In the genomic region with DNA sequence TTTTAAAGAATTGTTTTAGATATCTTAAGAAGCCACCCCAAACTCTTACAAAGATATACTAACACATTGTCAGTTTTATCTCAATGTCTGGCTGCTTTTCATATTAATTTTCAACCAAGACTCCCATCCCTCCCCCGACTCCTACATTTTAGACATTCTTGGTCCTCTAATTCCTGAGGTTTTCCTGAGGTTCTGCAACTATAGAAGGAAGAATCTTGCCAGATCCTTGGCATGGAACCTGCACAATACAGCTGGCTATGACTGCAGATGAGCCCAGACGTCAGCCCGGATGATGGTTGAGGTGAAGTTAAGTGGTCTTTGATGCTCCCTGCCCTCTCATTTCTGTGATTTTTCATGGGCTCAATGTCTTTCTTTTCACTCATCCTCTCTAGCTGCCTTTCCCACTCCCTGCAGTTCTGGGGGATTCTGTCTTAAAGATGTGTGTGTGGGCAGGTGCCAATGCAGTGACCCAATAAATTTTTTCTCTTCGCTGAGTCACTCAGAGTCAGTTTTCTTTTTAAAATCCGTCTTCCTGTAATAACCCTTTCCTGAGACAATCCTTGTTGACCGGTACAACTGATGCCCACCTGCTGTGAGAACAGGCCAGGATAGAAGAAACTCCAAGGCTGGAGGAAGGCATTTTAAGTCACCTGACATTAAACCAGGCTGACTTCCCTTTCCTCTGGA, we compare ENCODE assay signal across 20 cellular contexts.
DNase-seq lines count a peak whose midpoint lies in the region; ATAC-seq, FAIRE-seq and TF ChIP-seq lines count a peak whose summit lies in the region.
"Had no signal": no experiment of that assay in that cellular context is flagged by ENCODE, and none has a peak within 500 bp of the region (broad histone marks: within the 10 kb centered on the region; RNA-seq: fewer than 3 reads in every experiment).

No MANE protein-coding gene starts in this region.

- TF ChIP-seq CTCF in astrocyte (IDR thresholded peaks at IDR 0.05; ENCODE audit: insufficient read depth, low read depth, low read length), result no peak
- no peak for TF ChIP-seq CTCF in WTC11 (IDR thresholded peaks at IDR 0.05)

- H2AFZ ChIP-seq in astrocyte (ENCODE audit: low read depth, low read length), result peak overlapping the region; percentile 35
- H2AFZ ChIP-seq in Karpas-422 (ENCODE audit: low read length), result no peak overlapping the region

- no peaks in the 10 kb centered on the region for H3K9me3 ChIP-seq in astrocyte (ENCODE audit: insufficient read depth, low read depth, low read length)
- H3K9me3 ChIP-seq in Karpas-422 (ENCODE audit: low read length), result 0 out of 2 replicates have a peak, but pooled peaks cover 2% of the 10 kb centered on the region
- H3K9me3 ChIP-seq: adrenal gland, mucosa of descending colon had no signal

- H3K27me3 ChIP-seq in astrocyte (ENCODE audit: insufficient read depth, low read length), result no peaks in the 10 kb centered on the region
- H3K27me3 ChIP-seq in Karpas-422 (ENCODE audit: low read length), result no peaks in the 10 kb centered on the region

- DNase-seq in H4 (ENCODE audit: low spot score) (peak; percentile 42), astrocyte (ENCODE audit: low read depth) (peak; percentile 83), kidney glomerular epithelial cell (lab: John Stamatoyannopoulos, UW) (peak; percentile 97), NOMO-1 treated with dmso at 0.1 percent for 144 hours (lab: John Stamatoyannopoulos, UW; ENCODE audit: unreplicated experiment) (no peak), Karpas-422 (no peak), WTC11 (ENCODE audit: low spot score) (no peak)
- DNase-seq: activated effector memory CD4-positive, alpha-beta T cell treated with Interleukin-2 at 50 U/mL for 16 hours; adrenal gland; MM.1S; mucosa of descending colon; NCI-H2029; NCI-H510A treated with DMSO at 0.1 percent for 48 hours; nucleus accumbens; stimulated activated CD4-positive, alpha-beta T cell treated with anti-CD3 and anti-CD28 coated beads, Interleukin-4, amount 100 ng/mL, for 1 hour had no signal

- H3K4me1 ChIP-seq in astrocyte (ENCODE audit: insufficient read depth, low read length) (peaks cover 17% of the 10 kb centered on the region), Karpas-422 (ENCODE audit: low read length) (no peaks in the 10 kb centered on the region)
- H3K4me1 ChIP-seq: adrenal gland had no signal

- POLR2A ChIA-PET in WTC11 (lab: Charles Lee), result no interaction called here

- no peaks in the 10 kb centered on the region for H3K9me2 ChIP-seq in Karpas-422 (replicated peaks; ENCODE audit: insufficient read depth, low read length)

- H3K9me3 Mint-ChIP-seq in astrocyte (ENCODE audit: unreplicated experiment), result peaks cover 3% of the 10 kb centered on the region
- peaks cover 6% of the 10 kb centered on the region for H3K9me3 Mint-ChIP-seq in WTC11
- H3K9me3 Mint-ChIP-seq: T-helper 2 cell treated with Interferon-gamma antibody and Interleukin-4, amounts not matched to agents 5 μg/mL and 100 μg/mL, for 36 hours had no signal

- H3K4me3 Mint-ChIP-seq in astrocyte (ENCODE audit: unreplicated experiment), result no peak overlapping the region
- no peak overlapping the region for H3K4me3 Mint-ChIP-seq in WTC11
- H3K4me3 Mint-ChIP-seq: CD14-positive monocyte; T-helper 2 cell treated with Interferon-gamma antibody and Interleukin-4, amounts not matched to agents 5 μg/mL and 100 μg/mL, for 36 hours had no signal

- no peak for FAIRE-seq in astrocyte (lab: Jason Lieb, UNC)
- FAIRE-seq: frontal cortex, GM18507 had no signal

- H3K9ac ChIP-seq in astrocyte (ENCODE audit: low read length), result peak overlapping the region; percentile 19
- H3K9ac ChIP-seq in Karpas-422 (ENCODE audit: low read length), result no peak overlapping the region

- H3K4me1 Mint-ChIP-seq in astrocyte (ENCODE audit: low read depth, unreplicated experiment) (peaks cover 17% of the 10 kb centered on the region), WTC11 (peaks cover 18% of the 10 kb centered on the region)
- H3K4me1 Mint-ChIP-seq: CD14-positive monocyte had no signal

- H3K36me3 Mint-ChIP-seq in astrocyte (ENCODE audit: low read depth, unreplicated experiment) (no peaks in the 10 kb centered on the region), WTC11 (no peaks in the 10 kb centered on the region)
- H3K36me3 Mint-ChIP-seq: CD14-positive monocyte had no signal

- H3K27ac Mint-ChIP-seq in astrocyte (ENCODE audit: unreplicated experiment) (peak overlapping the region; percentile 86), WTC11 (no peak overlapping the region)
- H3K27ac Mint-ChIP-seq: CD14-positive monocyte; T-helper 2 cell treated with Interferon-gamma antibody and Interleukin-4, amounts not matched to agents 5 μg/mL and 100 μg/mL, for 36 hours had no signal

- H3K79me2 ChIP-seq in astrocyte (ENCODE audit: insufficient read depth, low read length) (no peaks in the 10 kb centered on the region), Karpas-422 (ENCODE audit: low read length) (no peaks in the 10 kb centered on the region)

- CTCF ChIA-PET in WTC11 (lab: Charles Lee), result no interaction called here

- H3K4me2 ChIP-seq in astrocyte (ENCODE audit: low read length) (peak overlapping the region; percentile 68), Karpas-422 (ENCODE audit: low read depth, low read length, poor library complexity, severe bottlenecking) (no peak overlapping the region)

- H3K4me3 ChIP-seq in astrocyte (ENCODE audit: insufficient read depth, low read depth, low read length), result no peak overlapping the region
- no peak overlapping the region for H3K4me3 ChIP-seq in Karpas-422 (ENCODE audit: low read length)
- H3K4me3 ChIP-seq: adrenal gland, mucosa of descending colon had no signal

- no peaks in the 10 kb centered on the region for H3K36me3 ChIP-seq in astrocyte (ENCODE audit: insufficient read depth, low read length)
- H3K36me3 ChIP-seq in Karpas-422 (ENCODE audit: insufficient read depth, low read length), result no peaks in the 10 kb centered on the region
- H3K36me3 ChIP-seq: adrenal gland had no signal

- H4K20me1 ChIP-seq in astrocyte (ENCODE audit: insufficient read depth, low read length) (no peaks in the 10 kb centered on the region), Karpas-422 (ENCODE audit: insufficient read depth, low read depth, low read length) (no peaks in the 10 kb centered on the region)

- H3K27ac ChIP-seq in astrocyte (ENCODE audit: low read depth, low read length) (peak overlapping the region; percentile 58), Karpas-422 (ENCODE audit: low read length) (no peak overlapping the region)
- H3K27ac ChIP-seq: adrenal gland had no signal

- ATAC-seq in WTC11 (no peak), GM21367 (IDR thresholded peaks at IDR 0.05; ENCODE audit: unreplicated experiment) (no peak)
- ATAC-seq: activated CD4-positive, CD25-positive, alpha-beta regulatory T cell treated with anti-CD3 and anti-CD28 coated beads, Interleukin-2, amount 50 U/mL, for 24 hours; mucosa of descending colon had no signal

- H3K27me3 Mint-ChIP-seq in astrocyte (ENCODE audit: low read depth, unreplicated experiment), result no peaks in the 10 kb centered on the region
- H3K27me3 Mint-ChIP-seq in WTC11 (ENCODE audit: low read depth), result no peaks in the 10 kb centered on the region

TF ChIP-seq in WTC11, 78 proteins besides CTCF, POLR2A, EP300 and RAD21 (continues in another document):
- TF ChIP-seq, protein P1, sequence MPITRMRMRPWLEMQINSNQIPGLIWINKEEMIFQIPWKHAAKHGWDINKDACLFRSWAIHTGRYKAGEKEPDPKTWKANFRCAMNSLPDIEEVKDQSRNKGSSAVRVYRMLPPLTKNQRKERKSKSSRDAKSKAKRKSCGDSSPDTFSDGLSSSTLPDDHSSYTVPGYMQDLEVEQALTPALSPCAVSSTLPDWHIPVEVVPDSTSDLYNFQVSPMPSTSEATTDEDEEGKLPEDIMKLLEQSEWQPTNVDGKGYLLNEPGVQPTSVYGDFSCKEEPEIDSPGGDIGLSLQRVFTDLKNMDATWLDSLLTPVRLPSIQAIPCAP (CRISPR knock-in tag; IDR thresholded peaks at IDR 0.05), result no peak
- TF ChIP-seq SMAD4 (CRISPR knock-in tag; IDR thresholded peaks at IDR 0.05) (no peak), NFE2L1 (CRISPR knock-in tag; IDR thresholded peaks at IDR 0.05) (no peak), AFF4 (CRISPR knock-in tag; IDR thresholded peaks at IDR 0.05; ENCODE audit: borderline replicate concordance) (no peak), ATF2 (CRISPR knock-in tag; IDR thresholded peaks at IDR 0.05; ENCODE audit: borderline replicate concordance, low read depth) (no peak), ZNF671 (CRISPR knock-in tag; IDR thresholded peaks at IDR 0.05) (no peak)

Comparison
In these comparisons a context has a peak if more than half of its experiments do, and no peak if none do; other contexts are left out.
1. DNase-seq: peak in H4 (single experiment), astrocyte (single experiment) and kidney glomerular epithelial cell (single experiment); none in NOMO-1 treated with dmso at 0.1 percent for 144 hours (single experiment), Karpas-422 (single experiment) and WTC11 (single experiment).